ENCODE assay signal across 8 cellular contexts in the genomic region with DNA sequence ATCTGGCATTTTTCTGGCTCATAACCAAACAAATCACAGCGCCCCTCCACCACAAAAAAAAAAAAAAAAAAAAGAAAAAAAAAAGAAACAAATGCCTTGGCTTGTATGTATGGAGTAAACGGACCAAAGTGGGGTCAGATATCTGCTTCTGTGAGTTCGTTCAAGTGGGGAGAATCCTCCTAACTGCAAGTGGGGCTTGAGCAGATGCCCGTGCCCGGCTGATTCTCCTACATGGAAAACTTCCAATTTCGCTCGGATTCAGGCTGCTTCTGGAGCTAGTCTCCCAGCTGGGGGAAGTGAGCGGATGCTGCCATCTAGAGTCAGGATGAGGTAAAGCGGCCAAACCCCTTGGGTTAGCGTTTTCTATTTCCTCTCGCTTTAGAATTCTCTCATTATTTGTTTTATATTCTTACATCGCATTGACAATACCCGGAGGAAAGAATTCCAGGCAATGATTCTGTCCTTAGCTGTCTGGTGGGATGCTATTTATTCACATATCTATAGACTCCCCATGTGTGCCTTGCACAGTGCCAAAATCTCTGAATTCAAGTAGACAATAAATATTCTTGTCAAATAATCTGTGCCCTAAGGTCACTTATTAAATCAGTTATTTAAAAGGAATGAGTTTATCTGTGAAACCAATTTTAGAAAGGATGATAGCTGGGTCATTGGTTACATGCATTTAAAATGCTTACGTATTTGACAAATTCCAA.
DNase-seq lines count a peak whose midpoint lies in the region; ATAC-seq and TF ChIP-seq lines count a peak whose summit lies in the region.

No MANE protein-coding gene starts in this region.

- H3K9ac ChIP-seq in neuronal stem cell (ENCODE audit: low read depth, low read length, poor library complexity): no peak overlapping the region

- H3K79me1 ChIP-seq in neuronal stem cell (ENCODE audit: low read depth, low read length): no peaks in the 10 kb centered on the region

- H2BK5ac ChIP-seq in neuronal stem cell (ENCODE audit: low read length): no peak overlapping the region

- ATAC-seq in GM21528 (IDR thresholded peaks at IDR 0.05; ENCODE audit: low FRiP score, unreplicated experiment): peak; percentile 80

- peak overlapping the region in 3 of 4 donors; percentile 23 to 47 (median 28) for H3K4me3 ChIP-seq in Peyer's patch
- peak overlapping the region; percentile 42 to 45 for H3K4me3 ChIP-seq in foreskin fibroblast (ENCODE audit: low read depth in 1 of 2, low read length in 2 of 2)
- H3K4me3 ChIP-seq in neuronal stem cell (ENCODE audit: low read length in 2 of 2): peak overlapping the region; percentile 6 to 71

- H4K91ac ChIP-seq in neuronal stem cell (ENCODE audit: low read depth, low read length, poor library complexity): no peak overlapping the region

- no peak overlapping the region for H3K27ac ChIP-seq in Peyer's patch
- H3K27ac ChIP-seq in neuronal stem cell (replicated peaks; ENCODE audit: low read length): no peak overlapping the region

- H3K36me3 ChIP-seq in Peyer's patch (no peaks in the 10 kb centered on the region), neuronal stem cell (replicated peaks in 1 of 2; ENCODE audit: control insufficient read depth in 2 of 2, insufficient read depth in 2 of 2, low read length in 2 of 2) (no peaks in the 10 kb centered on the region)

- H3K4me1 ChIP-seq in Peyer's patch (peaks cover 0 to 6% (median 0%) of the 10 kb centered on the region in 4 donors), neuronal stem cell (ENCODE audit: control insufficient read depth in 2 of 2, insufficient read depth in 1 of 2, low read depth in 1 of 2, low read length in 2 of 2) (peaks cover 0 to 3% of the 10 kb centered on the region in 2 donors)

- peak overlapping the region; percentile 85 for H2AFZ ChIP-seq in neuronal stem cell (ENCODE audit: low read length)

- H3K4ac ChIP-seq in neuronal stem cell (ENCODE audit: low read length): no peak overlapping the region

- intact Hi-C loops in activated T-helper 2 cell treated with anti-CD3 and anti-CD28 coated beads, Interferon-gamma antibody, Interleukin-2, Interleukin-4, amounts not matched to agents 10 μg/mL and 5 μg/mL and 100 μg/mL, durations not matched to agents 14 hours and 24 hours and 36 hours (cut with micrococcal nuclease): no loop called here

- no peak overlapping the region for H3K18ac ChIP-seq in neuronal stem cell (ENCODE audit: low read length)

- peak; percentile 61 for DNase-seq in DMS153 treated with DMSO at 0.1 percent for 48 hours (lab: John Stamatoyannopoulos, UW; ENCODE audit: unreplicated experiment)
- DNase-seq in Peyer's patch: peak; percentile 35 to 83 (median 64)
- peak; percentile 26 for DNase-seq in activated T-helper 2 cell treated with anti-CD3 and anti-CD28 coated beads, Interferon-gamma antibody, Interleukin-2, Interleukin-4, amounts not matched to agents 10 μg/mL and 5 μg/mL and 100 μg/mL, durations not matched to agents 14 hours and 24 hours and 36 hours (ENCODE audit: low spot score)
- peak; percentile 65 to 88 for DNase-seq in foreskin fibroblast
- DNase-seq in neuronal stem cell (ENCODE audit: low spot score): peak; percentile 74
- DNase-seq in superior temporal gyrus (ENCODE audit: extremely low spot score): peak; percentile 95

- no peak overlapping the region for H2BK120ac ChIP-seq in neuronal stem cell (ENCODE audit: low read depth, low read length)

- H3K23ac ChIP-seq in neuronal stem cell (ENCODE audit: low read depth, low read length, poor library complexity): no peak overlapping the region

- H3K27me3 Mint-ChIP-seq in IgD-negative memory B cell: peaks cover 34% of the 10 kb centered on the region
- peaks cover 41% of the 10 kb centered on the region for H3K27me3 Mint-ChIP-seq in activated T-helper 2 cell treated with anti-CD3 and anti-CD28 coated beads, Interferon-gamma antibody, Interleukin-2, Interleukin-4, amounts not matched to agents 10 μg/mL and 5 μg/mL and 100 μg/mL, durations not matched to agents 14 hours and 24 hours and 36 hours (ENCODE audit: low read depth)

- no peak overlapping the region for H2BK12ac ChIP-seq in neuronal stem cell (ENCODE audit: low read length)

- H2BK15ac ChIP-seq in neuronal stem cell (ENCODE audit: low read length): no peak overlapping the region

- no CpG with 5 or more reads among the region's 14 CpGs for WGBS in neuronal stem cell (ENCODE audit: extremely low coverage in 2 of 2, insufficient read length in 2 of 2, insufficient replicate concordance in 1 of 2), 2 donors

- peak overlapping the region; percentile 43 for H3K4me2 ChIP-seq in neuronal stem cell (ENCODE audit: insufficient read depth, low read length, poor library complexity, severe bottlenecking)

- peak overlapping the region; percentile 41 to 96 (median 88) for H3K4me3 Mint-ChIP-seq in IgD-negative memory B cell
- peak overlapping the region; percentile 80 for H3K4me3 Mint-ChIP-seq in activated T-helper 2 cell treated with anti-CD3 and anti-CD28 coated beads, Interferon-gamma antibody, Interleukin-2, Interleukin-4, amounts not matched to agents 10 μg/mL and 5 μg/mL and 100 μg/mL, durations not matched to agents 14 hours and 24 hours and 36 hours (ENCODE audit: low read depth)

- peaks cover 0 to 3% (median 0%) of the 10 kb centered on the region in 3 donors for H3K9me3 Mint-ChIP-seq in IgD-negative memory B cell
- H3K9me3 Mint-ChIP-seq in activated T-helper 2 cell treated with anti-CD3 and anti-CD28 coated beads, Interferon-gamma antibody, Interleukin-2, Interleukin-4, amounts not matched to agents 10 μg/mL and 5 μg/mL and 100 μg/mL, durations not matched to agents 14 hours and 24 hours and 36 hours: no peaks in the 10 kb centered on the region

- no peaks in the 10 kb centered on the region for H3K36me3 Mint-ChIP-seq in IgD-negative memory B cell
- H3K36me3 Mint-ChIP-seq in activated T-helper 2 cell treated with anti-CD3 and anti-CD28 coated beads, Interferon-gamma antibody, Interleukin-2, Interleukin-4, amounts not matched to agents 10 μg/mL and 5 μg/mL and 100 μg/mL, durations not matched to agents 14 hours and 24 hours and 36 hours (ENCODE audit: low read depth): no peaks in the 10 kb centered on the region

- TF ChIP-seq CTCF in Peyer's patch (IDR thresholded peaks at IDR 0.05): peak in 5 of 6 experiments; percentile 39 to 82 (median 75)
- TF ChIP-seq CTCF in foreskin fibroblast (IDR thresholded peaks at IDR 0.05; ENCODE audit: low read depth, low read length): peak; percentile 90

- H3K14ac ChIP-seq in neuronal stem cell (ENCODE audit: low read length): no peak overlapping the region

- no peaks in the 10 kb centered on the region for H3K27me3 ChIP-seq in Peyer's patch
- H3K27me3 ChIP-seq in neuronal stem cell (ENCODE audit: control insufficient read depth in 3 of 3, insufficient read depth in 3 of 3, low read depth in 1 of 3, low read length in 3 of 3): peaks cover 0 to 26% (median 11%) of the 10 kb centered on the region in 3 experiments

- TF ChIP-seq POLR2A in Peyer's patch (IDR thresholded peaks at IDR 0.05): no peak

- H2AK5ac ChIP-seq in neuronal stem cell (ENCODE audit: low read depth, low read length): no peak overlapping the region

- peaks cover 5 to 10% (median 8%) of the 10 kb centered on the region in 3 donors for H3K4me1 Mint-ChIP-seq in IgD-negative memory B cell
- H3K4me1 Mint-ChIP-seq in activated T-helper 2 cell treated with anti-CD3 and anti-CD28 coated beads, Interferon-gamma antibody, Interleukin-2, Interleukin-4, amounts not matched to agents 10 μg/mL and 5 μg/mL and 100 μg/mL, durations not matched to agents 14 hours and 24 hours and 36 hours (ENCODE audit: low read depth): peaks cover 13% of the 10 kb centered on the region

- peak overlapping the region in 1 of 3 donors; percentile 67 for H3K27ac Mint-ChIP-seq in IgD-negative memory B cell
- H3K27ac Mint-ChIP-seq in activated T-helper 2 cell treated with anti-CD3 and anti-CD28 coated beads, Interferon-gamma antibody, Interleukin-2, Interleukin-4, amounts not matched to agents 10 μg/mL and 5 μg/mL and 100 μg/mL, durations not matched to agents 14 hours and 24 hours and 36 hours: peak overlapping the region; percentile 23

- H3K9me3 ChIP-seq in Peyer's patch (no peaks in the 10 kb centered on the region), neuronal stem cell (replicated peaks in 1 of 2; ENCODE audit: control insufficient read depth in 2 of 2, insufficient read depth in 1 of 2, low read depth in 1 of 2, low read length in 2 of 2) (no peaks in the 10 kb centered on the region)

- no peak overlapping the region for H4K8ac ChIP-seq in neuronal stem cell (ENCODE audit: low read depth, low read length)

Comparison
In these comparisons a context has a peak if more than half of its experiments do, and no peak if none do; other contexts are left out.
1. DNase-seq: peak in every context shown above with its lines; median percentile 95 in superior temporal gyrus; 76 in foreskin fibroblast; 74 in neuronal stem cell; 64 in Peyer's patch; 61 in DMS153 treated with DMSO at 0.1 percent for 48 hours; 26 in activated T-helper 2 cell treated with anti-CD3 and anti-CD28 coated beads, Interferon-gamma antibody, Interleukin-2, Interleukin-4, amounts not matched to agents 10 μg/mL and 5 μg/mL and 100 μg/mL, durations not matched to agents 14 hours and 24 hours and 36 hours.